8 cellular contexts compared by ENCODE assay signal in the genomic region with DNA sequence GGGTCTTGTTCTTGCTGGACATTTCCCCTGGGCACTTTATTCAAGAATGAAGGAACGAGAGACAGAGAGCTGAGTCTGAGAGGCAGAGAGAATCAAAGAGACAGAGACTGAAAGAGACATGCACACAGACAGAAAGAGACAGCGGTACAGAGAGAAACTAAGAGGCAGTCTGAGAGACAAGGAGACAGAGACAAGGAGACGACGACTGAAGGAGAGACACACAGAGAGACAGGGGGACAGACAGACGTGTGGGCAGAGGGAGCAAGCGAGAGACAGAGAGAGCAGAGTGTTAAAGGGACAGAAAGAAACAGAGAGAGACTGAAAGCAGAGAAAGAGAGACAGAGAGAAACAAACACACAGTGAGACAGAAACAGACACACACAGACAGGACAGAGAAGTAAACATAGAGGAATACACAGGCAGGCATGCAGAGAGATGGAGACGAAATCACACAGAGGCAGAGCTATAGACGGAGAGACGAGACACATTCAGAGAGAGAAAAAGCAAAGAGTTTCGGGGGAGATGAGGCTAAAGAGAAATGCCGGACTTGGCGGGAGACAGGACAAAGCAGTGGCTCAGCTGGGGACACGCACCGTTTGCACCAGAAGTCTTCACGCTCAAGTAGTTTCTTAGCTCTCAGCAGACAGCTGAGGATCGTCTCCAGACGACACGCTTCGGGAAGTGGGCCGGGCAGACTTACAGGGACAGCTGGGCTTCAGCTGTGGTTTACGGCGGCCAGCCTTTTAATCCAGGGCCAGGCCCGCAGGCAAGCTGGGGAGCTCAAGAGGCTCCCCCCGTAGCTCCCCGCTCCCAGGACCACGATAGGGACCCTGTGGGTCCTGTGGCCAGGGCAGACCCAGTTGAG. TPM values are rescaled to one million over a fixed set of nuclear protein-coding genes. Genes with fewer than 3 reads are reported as not detected.
DNase-seq lines count a peak whose midpoint lies in the region; ATAC-seq lines count a peak whose summit lies in the region.

No MANE protein-coding gene starts in this region.

- H3K36me3 Mint-ChIP-seq in CD4-positive, alpha-beta memory T cell: no peaks in the 10 kb centered on the region

- H3K36me3 ChIP-seq in CD4-positive, alpha-beta memory T cell (ENCODE audit: insufficient read depth, low read length): no peaks in the 10 kb centered on the region

- POLR2A ChIA-PET in CD4-positive, alpha-beta memory T cell (lab: Charles Lee; ENCODE audit: partially characterized antibody): no interaction called here

- H3K27me3 ChIP-seq in CD4-positive, alpha-beta memory T cell (ENCODE audit: insufficient read depth, low read length): no peaks in the 10 kb centered on the region

- H3K4me3 ChIP-seq in CD4-positive, alpha-beta memory T cell (ENCODE audit: low read length in 2 of 2): no peak overlapping the region

- H3K27me3 Mint-ChIP-seq in CD4-positive, alpha-beta memory T cell: peaks cover 6 to 15% of the 10 kb centered on the region in 2 donors

- H3K4me1 Mint-ChIP-seq in CD4-positive, alpha-beta memory T cell: peaks cover 0 to 2% (median 0%) of the 10 kb centered on the region in 4 donors

- no peaks in the 10 kb centered on the region for H3K4me1 ChIP-seq in CD4-positive, alpha-beta memory T cell (ENCODE audit: insufficient read depth, low read length)

- no peak overlapping the region for H3K4me3 Mint-ChIP-seq in CD4-positive, alpha-beta memory T cell

- H3K9me3 Mint-ChIP-seq in CD4-positive, alpha-beta memory T cell: peaks cover 0 to 8% (median 2%) of the 10 kb centered on the region in 8 donors

- CTCF ChIA-PET in CD4-positive, alpha-beta memory T cell (lab: Charles Lee; ENCODE audit: partially characterized antibody): no interaction called here

- H3K27ac ChIP-seq in CD4-positive, alpha-beta memory T cell (ENCODE audit: low read depth, low read length): no peak overlapping the region

- DNase-seq in NCI-H510A treated with DMSO at 0.1 percent for 48 hours (lab: John Stamatoyannopoulos, UW): peak; percentile 61
- DNase-seq in NCI-H510A (lab: John Stamatoyannopoulos, UW): no peak
- peak; percentile 69 for DNase-seq in ecto neural progenitor cell (ENCODE audit: low spot score)
- DNase-seq in mucosa of gallbladder (ENCODE audit: low spot score): peak; percentile 37
- no peak for DNase-seq in CD4-positive, alpha-beta memory T cell
- DNase-seq in inferior parietal cortex (ENCODE audit: extremely low spot score): no peak
- DNase-seq in AML-193 (lab: John Stamatoyannopoulos, UW): no peak

- no peaks in the 10 kb centered on the region for H3K9me3 ChIP-seq in CD4-positive, alpha-beta memory T cell (ENCODE audit: control insufficient read depth in 1 of 2, low read length in 2 of 2)

- intact Hi-C loops in CD4-positive, alpha-beta memory T cell (cut with micrococcal nuclease): no loop called here

- ATAC-seq in HG02623 (IDR thresholded peaks at IDR 0.05; ENCODE audit: unreplicated experiment): no peak

- H3K27ac Mint-ChIP-seq in CD4-positive, alpha-beta memory T cell: no peak overlapping the region

RNA-seq across cellular contexts. Expression of a gene that starts 56.0 kb away (rescaled TPM):
- total RNA-seq in mucosa of gallbladder: 90.0 TPM
- 10 to 100 TPM; 86.8 to 92.1 TPM for total RNA-seq in CD4-positive, alpha-beta memory T cell
- 10 to 100 TPM; 21.4 to 35.5 TPM for polyA plus RNA-seq in CD4-positive, alpha-beta memory T cell

Comparison
In these comparisons a context has a peak if more than half of its experiments do, and no peak if none do; other contexts are left out.
1. DNase-seq: peak in NCI-H510A treated with DMSO at 0.1 percent for 48 hours (single experiment), ecto neural progenitor cell (single experiment) and mucosa of gallbladder (single experiment); none in NCI-H510A (single experiment), CD4-positive, alpha-beta memory T cell (0 of 5), inferior parietal cortex (single experiment) and AML-193 (0 of 2).